8 cellular contexts compared by ENCODE assay signal in genomic region chr17:7315570-7316243, GRCh38. TPM values are rescaled to one million over a fixed set of nuclear protein-coding genes. Genes with fewer than 3 reads are reported as not detected.
DNase-seq lines count a peak whose midpoint lies in the region; ATAC-seq and TF ChIP-seq lines count a peak whose summit lies in the region.

No MANE protein-coding gene starts in this region.

- intact Hi-C loops in gastrocnemius medialis (cut with DNase I; ENCODE audit: low total_unique reads), result no loop called here

- in situ Hi-C loops in gastrocnemius medialis (cut with MboI; ENCODE audit: low sequenced_read_pairs in 4 of 4), result no loop called here

- H3K4me1 Mint-ChIP-seq in H9 (peaks cover 18% of the 10 kb centered on the region in 2 experiments), T-helper 17 cell (peaks cover 38% of the 10 kb centered on the region), glutamatergic neuron (ENCODE audit: low read depth, unreplicated experiment) (peaks cover 9% of the 10 kb centered on the region)

- no peak overlapping the region for H2AK5ac ChIP-seq in H9 (ENCODE audit: insufficient read length, low read length)

- peak overlapping the region; percentile 86 to 98 (median 92) for H3K4me3 ChIP-seq in gastrocnemius medialis

- H3K4me2 ChIP-seq in H9 (ENCODE audit: insufficient read depth, insufficient read length, low read length), result peak overlapping the region; percentile 50

- H3K56ac ChIP-seq in H9 (ENCODE audit: insufficient read length, low read depth, low read length), result no peak overlapping the region

- H3K14ac ChIP-seq in H9 (ENCODE audit: insufficient read depth, low read length), result no peak overlapping the region; the same call in 1 of the 2 replicates

- H3K27ac ChIP-seq in H9 (ENCODE audit: insufficient read length, low read depth, low read length) (no peak overlapping the region), gastrocnemius medialis (peak overlapping the region; percentile 92 to 97 (median 93))

- H3K27me3 ChIP-seq in H9 (ENCODE audit: insufficient read depth, low read length) (no peaks in the 10 kb centered on the region), gastrocnemius medialis (no peaks in the 10 kb centered on the region)

- H4K8ac ChIP-seq in H9 (replicated peaks; ENCODE audit: insufficient read length, low read depth, low read length), result no peak overlapping the region

- H3K36me3 Mint-ChIP-seq in H9 (ENCODE audit: insufficient read depth in 1 of 3, low read depth in 3 of 3), result peaks cover 39 to 78% (median 74%) of the 10 kb centered on the region in 3 experiments
- peaks cover 8% of the 10 kb centered on the region for H3K36me3 Mint-ChIP-seq in T-helper 17 cell (ENCODE audit: low read depth)
- peaks cover 3% of the 10 kb centered on the region for H3K36me3 Mint-ChIP-seq in glutamatergic neuron (ENCODE audit: unreplicated experiment)

- H3K9me3 ChIP-seq in H9 (ENCODE audit: control insufficient read depth, low read depth, low read length) (no peaks in the 10 kb centered on the region), T-helper 17 cell (ENCODE audit: control insufficient read depth, low read length, poor library complexity, severe bottlenecking) (no peaks in the 10 kb centered on the region), gastrocnemius medialis (no peaks in the 10 kb centered on the region)

- WGBS in H9 (ENCODE audit: extremely low coverage, insufficient read length, low lambda C conversion rate), result no CpG with 5 or more reads among the region's 30 CpGs

- no peak for ATAC-seq in T-helper 17 cell
- ATAC-seq in gastrocnemius medialis, result peak in 1 of 2 donors; percentile 7
- no peak for ATAC-seq in HG03280 (IDR thresholded peaks at IDR 0.05; ENCODE audit: unreplicated experiment)

- H2BK5ac ChIP-seq in H9 (ENCODE audit: insufficient read length, low read length), result no peak overlapping the region

- H4K20me1 ChIP-seq in H9 (ENCODE audit: control insufficient read depth, insufficient read depth, insufficient read length), result no peaks in the 10 kb centered on the region

- peaks cover 0 to 67% of the 10 kb centered on the region in 2 donors for H3K36me3 ChIP-seq in gastrocnemius medialis

- no peak overlapping the region for H2AFZ ChIP-seq in H9 (ENCODE audit: low read length)

- H2BK20ac ChIP-seq in H9 (ENCODE audit: low read depth, low read length, poor library complexity, severe bottlenecking), result no peak overlapping the region

- H3K4me1 ChIP-seq in H9 (ENCODE audit: insufficient read depth, low read length), result no peaks in the 10 kb centered on the region
- H3K4me1 ChIP-seq in gastrocnemius medialis, result peaks cover 39 to 40% of the 10 kb centered on the region in 2 donors

- no peak overlapping the region for H2BK12ac ChIP-seq in H9 (ENCODE audit: insufficient read length, low read depth, low read length)

- H3K23ac ChIP-seq in H9 (ENCODE audit: insufficient read length, low read depth, low read length), result no peak overlapping the region

- no peak for DNase-seq in H9
- no peak for DNase-seq in T-helper 17 cell
- DNase-seq in glutamatergic neuron, result no peak
- DNase-seq in gastrocnemius medialis, result peak in 1 of 2 donors; percentile 51
- DNase-seq in HCEC 1CT, result no peak
- no peak for DNase-seq in NCI-H526 (lab: John Stamatoyannopoulos, UW)
- DNase-seq in activated CD8-positive, alpha-beta memory T cell treated with anti-CD3 and anti-CD28 coated beads, Interleukin-2, amount 50 U/mL, for 48 hours, result no peak

- no peak overlapping the region for H3T11ph ChIP-seq in H9 (ENCODE audit: low read length)

- no peak overlapping the region for H4K91ac ChIP-seq in H9 (ENCODE audit: insufficient read length, low read depth, low read length)

- no peak overlapping the region for H2BK15ac ChIP-seq in H9 (ENCODE audit: low read depth, low read length)

- H3K79me1 ChIP-seq in H9 (ENCODE audit: insufficient read depth, low read depth, low read length, poor library complexity, severe bottlenecking), result no peaks in the 10 kb centered on the region

- peaks cover 10% of the 10 kb centered on the region for H3K23me2 ChIP-seq in H9 (ENCODE audit: insufficient read length, low read depth, low read length, poor library complexity, severe bottlenecking)

- H2BK120ac ChIP-seq in H9 (ENCODE audit: low read depth, low read length, poor library complexity, severe bottlenecking), result no peak overlapping the region

- H3K4me3 Mint-ChIP-seq in H9 (peak overlapping the region; percentile 77 to 85), T-helper 17 cell (peak overlapping the region; percentile 97), glutamatergic neuron (ENCODE audit: unreplicated experiment) (peak overlapping the region; percentile 81)

- TF ChIP-seq CTCF in H9 (conservative IDR thresholded peaks at IDR 0.05) (no peak), glutamatergic neuron (IDR thresholded peaks at IDR 0.05; ENCODE audit: partially characterized antibody, unreplicated experiment) (no peak), gastrocnemius medialis (IDR thresholded peaks at IDR 0.05 in 4 of 5, conservative IDR thresholded peaks at IDR 0.05 in 1 of 5) (no peak)

- no peaks in the 10 kb centered on the region for H3K79me2 ChIP-seq in H9 (ENCODE audit: insufficient read depth, low read length)

- H3K4ac ChIP-seq in H9 (ENCODE audit: low read depth, low read length), result no peak overlapping the region

- no peak for TF ChIP-seq POLR2A in gastrocnemius medialis (IDR thresholded peaks at IDR 0.05)

- H3K27me3 Mint-ChIP-seq in H9 (ENCODE audit: low read depth), result no peaks in the 10 kb centered on the region; the same call in 1 of the 2 replicates
- no peaks in the 10 kb centered on the region for H3K27me3 Mint-ChIP-seq in T-helper 17 cell
- H3K27me3 Mint-ChIP-seq in glutamatergic neuron (ENCODE audit: unreplicated experiment), result peaks cover 6% of the 10 kb centered on the region

- H4K5ac ChIP-seq in H9 (ENCODE audit: insufficient read length, low read depth, low read length), result no peak overlapping the region

- H3K9ac ChIP-seq in H9 (ENCODE audit: extremely low read depth, insufficient read length, low read length), result peak overlapping the region; percentile 58

- H3K9me3 Mint-ChIP-seq in H9 (no peaks in the 10 kb centered on the region; a peak in 1 of 5 replicates), glutamatergic neuron (ENCODE audit: unreplicated experiment) (peaks cover 10% of the 10 kb centered on the region)

- peak overlapping the region; percentile 77 for H3K18ac ChIP-seq in H9 (ENCODE audit: insufficient read length, low read depth, low read length)

- H3K27ac Mint-ChIP-seq in H9, result peak overlapping the region; percentile 79 to 94 (median 86); a peak in 5 of 7 replicates
- H3K27ac Mint-ChIP-seq in T-helper 17 cell, result peak overlapping the region; percentile 97
- peak overlapping the region; percentile 52 for H3K27ac Mint-ChIP-seq in glutamatergic neuron (ENCODE audit: unreplicated experiment)

RNA-seq across cellular contexts. Expression of gene GPS2, which starts 0.5 kb away (rescaled TPM):
- 62.6 and 62.7 TPM in 2 replicates for total RNA-seq in H9 (2021)
- total RNA-seq in T-helper 17 cell, result 100 to 1,000 TPM in 1 of 2 donors, 10 to 100 TPM in 1; 96.5 to 104 TPM
- total RNA-seq in glutamatergic neuron (ENCODE audit: unreplicated experiment), result 98.3 TPM
- 100 to 1,000 TPM; 135 to 240 (median 169) TPM for total RNA-seq in gastrocnemius medialis

RNA-seq across cellular contexts. Expression of gene EIF5A, which starts 8.3 kb away (rescaled TPM):
- total RNA-seq in H9 (2021), result 978 and 1,015 TPM in 2 replicates
- total RNA-seq in T-helper 17 cell, result 100 to 1,000 TPM; 496 to 601 TPM
- 347 TPM for total RNA-seq in glutamatergic neuron (ENCODE audit: unreplicated experiment)
- total RNA-seq in gastrocnemius medialis, result 100 to 1,000 TPM; 115 to 384 (median 273) TPM

RNA-seq across cellular contexts. Expression of gene NEURL4, which starts 13.4 kb away (rescaled TPM):
- total RNA-seq in H9 (2021) (54.8 and 55.4 TPM in 2 replicates), T-helper 17 cell (10 to 100 TPM; 29.9 to 43.8 TPM), glutamatergic neuron (ENCODE audit: unreplicated experiment) (97.6 TPM), gastrocnemius medialis (10 to 100 TPM; 21.8 to 26.7 (median 23.5) TPM)

RNA-seq across cellular contexts. Expression of gene ACAP1, which starts 20.6 kb away (rescaled TPM):
- total RNA-seq in H9 (2021), result 15.5 and 18.2 TPM in 2 replicates
- total RNA-seq in T-helper 17 cell, result 100 to 1,000 TPM; 641 to 702 TPM
- total RNA-seq in glutamatergic neuron (ENCODE audit: unreplicated experiment), result not detected
- total RNA-seq in gastrocnemius medialis, result 10 to 100 TPM in 1 of 4 donors, 1 to 10 TPM in 1, under 1 TPM in 2; 0.22 to 16.3 (median 1.7) TPM

RNA-seq across cellular contexts. Expression of gene YBX2, which starts 21.3 kb away (rescaled TPM):
- total RNA-seq in H9 (2021), result 24.0 and 26.0 TPM in 2 replicates
- not detected for total RNA-seq in T-helper 17 cell
- 1.3 TPM for total RNA-seq in glutamatergic neuron (ENCODE audit: unreplicated experiment)
- total RNA-seq in gastrocnemius medialis, result 1 to 10 TPM in 1 of 4 donors, under 1 TPM in 2, not detected in 1; 0.42 to 2.2 (median 0.46) TPM
